In genomic region chr2:180934911-180935310, GRCh38 we compare ENCODE assay signal across 16 cellular contexts. TPM values are rescaled to one million over a fixed set of nuclear protein-coding genes. Genes with fewer than 3 reads are reported as not detected.
DNase-seq lines count a peak whose midpoint lies in the region; ATAC-seq and TF ChIP-seq lines count a peak whose summit lies in the region.
"Had no signal": no experiment of that assay in that cellular context is flagged by ENCODE, and none has a peak within 500 bp of the region (broad histone marks: within the 10 kb centered on the region; RNA-seq: fewer than 3 reads in every experiment).

No MANE protein-coding gene starts in this region.

- H3K9me3 ChIP-seq in trophoblast cell (ENCODE audit: insufficient read depth, low read depth, low read length) (no peaks in the 10 kb centered on the region), sigmoid colon (no peaks in the 10 kb centered on the region), spleen (peaks cover 0 to 8% (median 0%) of the 10 kb centered on the region in 8 donors)
- H3K9me3 ChIP-seq: Caco-2 had no signal

- no peak for TF ChIP-seq EP300 in sigmoid colon (IDR thresholded peaks at IDR 0.05)

- no peak overlapping the region for H2BK12ac ChIP-seq in trophoblast cell (ENCODE audit: low read length)

- no peak overlapping the region for H4K8ac ChIP-seq in trophoblast cell (ENCODE audit: low read depth, low read length)

- intact Hi-C loops in sigmoid colon (cut with DNase I) (no loop called here), spleen (cut with DNase I; ENCODE audit: low total_unique reads) (no loop called here)

- H4K12ac ChIP-seq in trophoblast cell (ENCODE audit: low read depth, low read length): no peak overlapping the region

- H3K79me1 ChIP-seq in trophoblast cell (ENCODE audit: low read length): no peaks in the 10 kb centered on the region

- DNase-seq in LNCaP clone FGC (ENCODE audit: low read depth) (peak; percentile 88), fibroblast of pulmonary artery (ENCODE audit: low read depth) (peak; percentile 23), trophoblast cell (peak; percentile 63 to 93), sigmoid colon (no peak), spleen (no peak)
- DNase-seq: CD4-positive, CD25-positive, alpha-beta regulatory T cell; CD8-positive, alpha-beta T cell; DMS153; DND-41; GOT3; H7; HCEC 1CT had no signal

- H2AK5ac ChIP-seq in trophoblast cell (ENCODE audit: low read length): no peak overlapping the region

- no peak overlapping the region for H2AFZ ChIP-seq in trophoblast cell (ENCODE audit: insufficient read depth, low read length, poor library complexity)

- no peak overlapping the region for H4K91ac ChIP-seq in trophoblast cell (ENCODE audit: low read depth, low read length)

- H3K27ac ChIP-seq in trophoblast cell (ENCODE audit: low read depth, low read length): no peak overlapping the region
- no peak overlapping the region for H3K27ac ChIP-seq in sigmoid colon
- no peak overlapping the region for H3K27ac ChIP-seq in spleen
- H3K27ac ChIP-seq: BLaER1, C4-2B had no signal

- no peak overlapping the region for H2BK120ac ChIP-seq in trophoblast cell (ENCODE audit: insufficient read depth, low read length, poor library complexity)

- WGBS in trophoblast cell (ENCODE audit: extremely low coverage, insufficient coverage, insufficient read length): no CpG with 5 or more reads among the region's 1 CpG
- WGBS in sigmoid colon, 2 donors: 28 to 48% methylated on average over 1 of the region's 1 CpG
- WGBS in spleen, 5 donors: 74 to 82% (median 78%) methylated on average over 1 of the region's 1 CpG

- H3K27me3 ChIP-seq in trophoblast cell (ENCODE audit: insufficient read depth, low read length) (no peaks in the 10 kb centered on the region), sigmoid colon (no peaks in the 10 kb centered on the region), spleen (replicated peaks in 1 of 7) (no peaks in the 10 kb centered on the region)
- H3K27me3 ChIP-seq: BLaER1 had no signal

- no peak for ATAC-seq in GM18861 (IDR thresholded peaks at IDR 0.05; ENCODE audit: unreplicated experiment)
- ATAC-seq: CD8-positive, alpha-beta T cell had no signal

- H3K4me1 ChIP-seq in trophoblast cell (ENCODE audit: control insufficient read depth in 1 of 2, insufficient read depth in 2 of 2, low read length in 2 of 2) (no peaks in the 10 kb centered on the region), sigmoid colon (no peaks in the 10 kb centered on the region), spleen (no peaks in the 10 kb centered on the region)

- no peak for TF ChIP-seq CTCF in LNCaP clone FGC (IDR thresholded peaks at IDR 0.05; ENCODE audit: control insufficient read depth, extremely low read depth, insufficient read depth)
- no peak for TF ChIP-seq CTCF in fibroblast of pulmonary artery (IDR thresholded peaks at IDR 0.05; ENCODE audit: low read length, missing control alignments)
- TF ChIP-seq CTCF in sigmoid colon (IDR thresholded peaks at IDR 0.05): no peak
- no peak for TF ChIP-seq CTCF in spleen (IDR thresholded peaks at IDR 0.05 in 8 of 11, conservative IDR thresholded peaks at IDR 0.05 in 3 of 11)

- H3K18ac ChIP-seq in trophoblast cell (ENCODE audit: low read length): no peak overlapping the region

- H3K14ac ChIP-seq in trophoblast cell (ENCODE audit: low read length): no peak overlapping the region

- no peak overlapping the region for H3K9ac ChIP-seq in trophoblast cell (ENCODE audit: low read length)
- H3K9ac ChIP-seq: BLaER1 had no signal

- H3K4me2 ChIP-seq in trophoblast cell (ENCODE audit: low read length): no peak overlapping the region
- H3K4me2 ChIP-seq: BLaER1 had no signal

- H3K4me3 ChIP-seq in LNCaP clone FGC (ENCODE audit: low read depth, low read length) (no peak overlapping the region), fibroblast of pulmonary artery (replicated peaks; ENCODE audit: low read depth, low read length) (no peak overlapping the region), trophoblast cell (ENCODE audit: low read depth, low read length) (no peak overlapping the region), sigmoid colon (no peak overlapping the region), spleen (no peak overlapping the region)
- H3K4me3 ChIP-seq: BLaER1 had no signal

- no peaks in the 10 kb centered on the region for H3K36me3 ChIP-seq in trophoblast cell (ENCODE audit: control insufficient read depth in 1 of 2, insufficient read depth in 2 of 2, low read length in 2 of 2)
- no peaks in the 10 kb centered on the region for H3K36me3 ChIP-seq in sigmoid colon
- no peaks in the 10 kb centered on the region for H3K36me3 ChIP-seq in spleen
- H3K36me3 ChIP-seq: BLaER1 had no signal

- no peaks in the 10 kb centered on the region for H3K79me2 ChIP-seq in trophoblast cell (ENCODE audit: control insufficient read depth, insufficient read depth, low read length, poor library complexity)

- no peak overlapping the region for H3K4ac ChIP-seq in trophoblast cell (ENCODE audit: low read depth, low read length)

- H2BK5ac ChIP-seq in trophoblast cell (ENCODE audit: low read depth, low read length, poor library complexity): no peak overlapping the region

- H3K23ac ChIP-seq in trophoblast cell (ENCODE audit: low read length): no peak overlapping the region

- no peak for TF ChIP-seq POLR2A in sigmoid colon (IDR thresholded peaks at IDR 0.05)
- TF ChIP-seq POLR2A in spleen (IDR thresholded peaks at IDR 0.05): no peak

RNA-seq across cellular contexts. Expression of gene UBE2E3, which starts 45.5 kb away (rescaled TPM):
- 113 and 114 TPM in 2 replicates for polyA plus RNA-seq in trophoblast cell (2013)
- total RNA-seq in sigmoid colon: 10 to 100 TPM; 37.5 to 64.7 (median 47.8) TPM
- polyA plus RNA-seq in sigmoid colon: 100 to 1,000 TPM in 1 of 3 donors, 10 to 100 TPM in 2; 48.2 to 108 (median 70.1) TPM
- total RNA-seq in spleen: 10 to 100 TPM; 29.9 to 66.5 (median 49.9) TPM
- polyA plus RNA-seq in spleen: 10 to 100 TPM; 36.5 to 49.5 (median 46.7) TPM

Comparison
In these comparisons a context has a peak if more than half of its experiments do, and no peak if none do; other contexts are left out.
1. DNase-seq: peak in LNCaP clone FGC (single experiment), fibroblast of pulmonary artery (single experiment) and trophoblast cell (2 of 2); none in sigmoid colon (single experiment) and spleen (single experiment).